20 cellular contexts compared by ENCODE assay signal in genomic region chr17:78307887-78308633, GRCh38. TPM values are rescaled to one million over a fixed set of nuclear protein-coding genes. Genes with fewer than 3 reads are reported as not detected.
DNase-seq lines count a peak whose midpoint lies in the region; ATAC-seq, FAIRE-seq and TF ChIP-seq lines count a peak whose summit lies in the region.
"Had no signal": no experiment of that assay in that cellular context is flagged by ENCODE, and none has a peak within 500 bp of the region (broad histone marks: within the 10 kb centered on the region; RNA-seq: fewer than 3 reads in every experiment).

No MANE protein-coding gene starts in this region.

- WGBS in K562 (ENCODE audit: insufficient coverage, low coverage, missing lambda C conversion rate), result 46% methylated on average over 9 of the region's 13 CpGs
- WGBS in HepG2 (ENCODE audit: low lambda C conversion rate), result 13% methylated on average over 13 of the region's 13 CpGs

- no peak for DNase-seq in stimulated activated naive CD8-positive, alpha-beta T cell treated with anti-CD3 and anti-CD28 coated beads, Interleukin-15, amount 100 ng/mL, for 72 hours
- DNase-seq in K562 (ENCODE audit: extremely low read depth in 1 of 4, low spot score in 3 of 4) (peak; percentile 35 to 52 (median 44)), HepG2 (ENCODE audit: low spot score) (peak; percentile 60), type B pancreatic cell (ENCODE audit: extremely low spot score, unreplicated experiment) (no peak), NCI-H524 (lab: John Stamatoyannopoulos, UW) (no peak), frontal cortex (ENCODE audit: low spot score in 2 of 2) (no peak)
- DNase-seq: ACHN; activated CD8-positive, alpha-beta memory T cell treated with anti-CD3 and anti-CD28 coated beads for 24 hours; activated effector memory CD4-positive, alpha-beta T cell treated with Interleukin-2 at 50 U/mL for 16 hours; anterior cingulate cortex; CD8-positive, alpha-beta memory T cell; natural killer cell; NCI-H2081 treated with DMSO at 0.1 percent for 48 hours; right cardiac atrium; stimulated activated CD4-positive, alpha-beta T cell treated with anti-CD3 and anti-CD28 coated beads, Interleukin-2, amount 100 ng/mL, for 48 hours had no signal

- no peaks in the 10 kb centered on the region for H3K36me3 ChIP-seq in K562 (ENCODE audit: control insufficient read depth, insufficient read depth, low read length)
- no peaks in the 10 kb centered on the region for H3K36me3 ChIP-seq in HepG2 (replicated peaks in 1 of 2; ENCODE audit: control insufficient read depth in 1 of 2, insufficient read depth in 2 of 2, low read length in 2 of 2)
- H3K36me3 ChIP-seq: tibial nerve had no signal

- FAIRE-seq in K562 (lab: Jason Lieb, UNC) (no peak), HepG2 (lab: Jason Lieb, UNC) (peak; percentile 94), frontal cortex (lab: Jason Lieb, UNC) (no peak)
- FAIRE-seq: GM12891 had no signal

- H3K9ac ChIP-seq in K562 (ENCODE audit: insufficient read depth in 1 of 2, low read depth in 2 of 2, low read length in 2 of 2) (peak overlapping the region; percentile 4 to 80; a peak in 3 of 4 replicates), HepG2 (ENCODE audit: insufficient read depth, low read depth, low read length) (no peak overlapping the region)

- CTCF ChIA-PET in K562 (lab: Yijun Ruan, JAX; ENCODE audit: low intra/inter-chr PET ratio) (no interaction called here), HepG2 (lab: Yijun Ruan, JAX; ENCODE audit: low intra/inter-chr PET ratio, low total read pairs) (interaction anchor here (1.4 kb wide), 1 partner anchor 52 kb away, joined by 3 read pairs; the partner anchor contains the start of gene SOCS3)

- BruUV-seq in K562 (replicated peaks; lab: Mats Ljungman, UMichigan) (no TSS peak), HepG2 (replicated peaks; lab: Mats Ljungman, UMichigan) (no TSS peak)

- H3K4me1 Mint-ChIP-seq in stimulated activated naive CD8-positive, alpha-beta T cell treated with anti-CD3 and anti-CD28 coated beads, Interleukin-15, Interleukin-2, amounts not matched to agents 100 ng/mL and 50 ng/mL, for 24 hours (ENCODE audit: low read depth), result no peaks in the 10 kb centered on the region
- peaks cover 5% of the 10 kb centered on the region for H3K4me1 Mint-ChIP-seq in stimulated activated naive CD8-positive, alpha-beta T cell treated with anti-CD3 and anti-CD28 coated beads, Interleukin-15, amount 100 ng/mL, for 72 hours
- H3K4me1 Mint-ChIP-seq in type B pancreatic cell (ENCODE audit: unreplicated experiment), result peaks cover 5% of the 10 kb centered on the region
- H3K4me1 Mint-ChIP-seq: natural killer cell had no signal

- no peak for TF ChIP-seq EP300 in K562 (IDR thresholded peaks at IDR 0.05; ENCODE audit: low read length)
- no peak for TF ChIP-seq EP300 in HepG2 (IDR thresholded peaks at IDR 0.05; ENCODE audit: low read depth in 2 of 2, low read length in 2 of 2)
- no peak for TF ChIP-seq EP300 in HepG2 (CRISPR knock-in tag; IDR thresholded peaks at IDR 0.05; ENCODE audit: borderline replicate concordance)

- H3K27me3 Mint-ChIP-seq in stimulated activated naive CD8-positive, alpha-beta T cell treated with anti-CD3 and anti-CD28 coated beads, Interleukin-15, Interleukin-2, amounts not matched to agents 100 ng/mL and 50 ng/mL, for 24 hours, result peaks cover 11% of the 10 kb centered on the region
- peaks cover 5% of the 10 kb centered on the region for H3K27me3 Mint-ChIP-seq in stimulated activated naive CD8-positive, alpha-beta T cell treated with anti-CD3 and anti-CD28 coated beads, Interleukin-15, amount 100 ng/mL, for 72 hours
- peaks cover 6% of the 10 kb centered on the region for H3K27me3 Mint-ChIP-seq in type B pancreatic cell
- H3K27me3 Mint-ChIP-seq: CD8-positive, alpha-beta memory T cell had no signal

- TF ChIP-seq RAD21 in K562 (CRISPR knock-in tag; conservative IDR thresholded peaks at IDR 0.05 in 1 of 2, IDR thresholded peaks at IDR 0.05 in 1 of 2) (0 out of 4 replicates have a peak, but pooled peaks of 1 of the 2 experiments have one; percentile 4), HepG2 (CRISPR knock-in tag; IDR thresholded peaks at IDR 0.05) (no peak)

- intact Hi-C loops in K562 (cut with micrococcal nuclease), result no loop called here
- intact Hi-C loops in HepG2 (cut with micrococcal nuclease; ENCODE audit: unreplicated experiment), result no loop called here

- H3K9me3 Mint-ChIP-seq in stimulated activated naive CD8-positive, alpha-beta T cell treated with anti-CD3 and anti-CD28 coated beads, Interleukin-15, Interleukin-2, amounts not matched to agents 100 ng/mL and 50 ng/mL, for 24 hours, result no peaks in the 10 kb centered on the region
- peaks cover 0 to 4% of the 10 kb centered on the region in 2 donors for H3K9me3 Mint-ChIP-seq in stimulated activated naive CD8-positive, alpha-beta T cell treated with anti-CD3 and anti-CD28 coated beads, Interleukin-15, amount 100 ng/mL, for 72 hours
- no peaks in the 10 kb centered on the region for H3K9me3 Mint-ChIP-seq in type B pancreatic cell
- H3K9me3 Mint-ChIP-seq: natural killer cell had no signal

- H3K4me3 Mint-ChIP-seq in stimulated activated naive CD8-positive, alpha-beta T cell treated with anti-CD3 and anti-CD28 coated beads, Interleukin-15, Interleukin-2, amounts not matched to agents 100 ng/mL and 50 ng/mL, for 24 hours, result no peak overlapping the region
- no peak overlapping the region for H3K4me3 Mint-ChIP-seq in stimulated activated naive CD8-positive, alpha-beta T cell treated with anti-CD3 and anti-CD28 coated beads, Interleukin-15, amount 100 ng/mL, for 72 hours
- no peak overlapping the region for H3K4me3 Mint-ChIP-seq in type B pancreatic cell
- H3K4me3 Mint-ChIP-seq: natural killer cell had no signal

- POLR2A ChIA-PET in K562 (lab: Yijun Ruan, JAX) (interaction anchor here (0.6 kb wide), 1 partner anchor 128 kb away, joined by 3 read pairs; no protein-coding TSS in a partner anchor), HepG2 (lab: Yijun Ruan, JAX) (interaction anchor here (0.6 to 1.1 kb wide), 2 partner anchors 120 to 654 kb away, joined by 3 read pairs; no protein-coding TSS in a partner anchor)

- no peaks in the 10 kb centered on the region for H3K9me1 ChIP-seq in K562 (ENCODE audit: control insufficient read depth, insufficient read depth, low read length)

- peak overlapping the region; percentile 67 for H3K27ac Mint-ChIP-seq in stimulated activated naive CD8-positive, alpha-beta T cell treated with anti-CD3 and anti-CD28 coated beads, Interleukin-15, Interleukin-2, amounts not matched to agents 100 ng/mL and 50 ng/mL, for 24 hours
- H3K27ac Mint-ChIP-seq in stimulated activated naive CD8-positive, alpha-beta T cell treated with anti-CD3 and anti-CD28 coated beads, Interleukin-15, amount 100 ng/mL, for 72 hours, result no peak overlapping the region
- no peak overlapping the region for H3K27ac Mint-ChIP-seq in type B pancreatic cell
- H3K27ac Mint-ChIP-seq: natural killer cell had no signal

- in situ Hi-C loops in K562 (cut with MboI) (no loop called here), HepG2 (cut with HindIII; ENCODE audit: extremely low pct_ligation_motif_present, low pct_unique_long_range_greater_than_20kb) (no loop called here)

- H3K4me1 ChIP-seq in K562 (replicated peaks in 1 of 2; ENCODE audit: control insufficient read depth in 2 of 2, insufficient read depth in 2 of 2, low read length in 2 of 2) (peaks cover 9 to 16% of the 10 kb centered on the region in 2 experiments; a peak in 4 of 5 replicates), HepG2 (ENCODE audit: insufficient read depth, low read length) (peaks cover 16% of the 10 kb centered on the region)

- peak overlapping the region; percentile 73 for H2AFZ ChIP-seq in K562 (ENCODE audit: low read depth, low read length)
- H2AFZ ChIP-seq in HepG2 (ENCODE audit: low read length), result no peak overlapping the region

- TF ChIP-seq CTCF in K562 (IDR thresholded peaks at IDR 0.05 in 2 of 3, conservative IDR thresholded peaks at IDR 0.05 in 1 of 3; ENCODE audit: insufficient read depth in 2 of 3, low read depth in 1 of 3, low read length in 3 of 3) (peak in 1 of 3 experiments; percentile 16; a peak in 1 of 6 replicates), HepG2 (CRISPR knock-in tag; IDR thresholded peaks at IDR 0.05) (peak; percentile 68), type B pancreatic cell (conservative IDR thresholded peaks at IDR 0.05) (peak; percentile 8)

- H3K79me2 ChIP-seq in K562 (ENCODE audit: control insufficient read depth, insufficient read depth, low read length) (no peaks in the 10 kb centered on the region), HepG2 (ENCODE audit: insufficient read depth, low read length) (no peaks in the 10 kb centered on the region)

- H3K27ac ChIP-seq in K562 (ENCODE audit: extremely low read depth, low read depth, low read length), result peak overlapping the region; percentile 3; the same call in 1 of the 3 replicates
- H3K27ac ChIP-seq in HepG2 (ENCODE audit: extremely low read length, insufficient read depth, low read length), result no peak overlapping the region
- H3K27ac ChIP-seq: epithelial cell of prostate had no signal

- no peaks in the 10 kb centered on the region for H3K27me3 ChIP-seq in K562 (ENCODE audit: control insufficient read depth in 2 of 2, insufficient read depth in 2 of 2, low read length in 2 of 2)
- H3K27me3 ChIP-seq in HepG2 (ENCODE audit: control insufficient read depth in 1 of 2, insufficient read depth in 2 of 2, low read length in 2 of 2), result peaks cover 4 to 39% of the 10 kb centered on the region in 2 experiments
- H3K27me3 ChIP-seq: tibial nerve had no signal

- H4K20me1 ChIP-seq in K562 (replicated peaks; ENCODE audit: control insufficient read depth, insufficient read depth, low read length) (no peaks in the 10 kb centered on the region), HepG2 (ENCODE audit: insufficient read depth, low read length) (no peaks in the 10 kb centered on the region)

- no peaks in the 10 kb centered on the region for H3K36me3 Mint-ChIP-seq in stimulated activated naive CD8-positive, alpha-beta T cell treated with anti-CD3 and anti-CD28 coated beads, Interleukin-15, Interleukin-2, amounts not matched to agents 100 ng/mL and 50 ng/mL, for 24 hours (ENCODE audit: low read depth)
- H3K36me3 Mint-ChIP-seq in type B pancreatic cell, result no peaks in the 10 kb centered on the region
- H3K36me3 Mint-ChIP-seq: natural killer cell had no signal

- ATAC-seq in stimulated activated naive CD8-positive, alpha-beta T cell treated with anti-CD3 and anti-CD28 coated beads, Interleukin-15, amount 100 ng/mL, for 72 hours, result no peak
- peak; percentile 79 for ATAC-seq in K562
- ATAC-seq in HepG2, result peak; percentile 92
- ATAC-seq in GM19351 (IDR thresholded peaks at IDR 0.05; ENCODE audit: unreplicated experiment), result no peak
- ATAC-seq: natural killer cell, right cardiac atrium had no signal

- H3K9me3 ChIP-seq in K562 (replicated peaks; ENCODE audit: control insufficient read depth, insufficient read depth, low read depth, low read length) (peaks cover 4% of the 10 kb centered on the region), HepG2 (ENCODE audit: low read length) (peaks cover 5% of the 10 kb centered on the region; the same call in 1 of the 2 replicates)

- H3K4me2 ChIP-seq in K562 (ENCODE audit: insufficient read depth, low read length) (no peak overlapping the region; the same call in none of the 2 replicates), HepG2 (ENCODE audit: low read depth, low read length) (peak overlapping the region; percentile 19; the same call in 1 of the 2 replicates)

- no peak for TF ChIP-seq POLR2A in K562 (conservative IDR thresholded peaks at IDR 0.05)
- TF ChIP-seq POLR2A in HepG2 (IDR thresholded peaks at IDR 0.05; ENCODE audit: insufficient read depth in 1 of 2, low read depth in 2 of 2, low read length in 2 of 2), result no peak

- H3K4me3 ChIP-seq in K562 (no peak overlapping the region), HepG2 (replicated peaks in 1 of 3; ENCODE audit: insufficient read depth in 1 of 3, low read depth in 2 of 3, low read length in 3 of 3) (no peak overlapping the region)
- H3K4me3 ChIP-seq: tibial nerve had no signal

RNA-seq across cellular contexts. Expression of gene SOCS3, which starts 51.8 kb away (rescaled TPM):
- total RNA-seq in K562 (2011; cell fraction: chromatin; rRNA removed; ENCODE audit: low replicate concordance), result 20.8 and 58.5 TPM in 2 replicates
- 62.9 and 64.2 TPM in 2 replicates for total RNA-seq in K562 (2011; cell fraction: nucleolus; rRNA removed)
- total RNA-seq in K562 (2011; cell fraction: nucleoplasm; rRNA removed), result 32.2 and 39.5 TPM in 2 replicates
- total RNA-seq in K562 (2014; rRNA removed) (37.3 and 38.9 TPM in 2 replicates), K562 (2014; rRNA removed; fragmentation: Illumina TruSeq; extraction: Trizol) (13.7 and 14.4 TPM in 2 replicates), K562 (2015; rRNA removed; fragmentation: Illumina TruSeq; extraction: Trizol) (10.9 and 12.3 TPM in 2 replicates), K562 (2021) (30.7 and 36.8 TPM in 2 replicates), HepG2 (2016; rRNA removed; fragmentation: Illumina TruSeq; extraction: Trizol) (0.66 and 0.77 TPM in 2 replicates), type B pancreatic cell (ENCODE audit: low replicate concordance) (16.9 and 21.1 TPM in 2 replicates), frontal cortex (5.3 TPM)
- polyA plus RNA-seq in K562 (2011; rRNA removed) (12.7 and 17.9 TPM in 2 replicates), K562 (2014; fragmentation: Illumina TruSeq; extraction: Trizol) (12.5 and 19.4 TPM in 2 replicates), K562 (2014; fragmentation: Nextera tagmentation; extraction: Ambion mirVana) (under 1 TPM; 0.56 to 0.92 TPM), K562 (2014; rRNA removed) (17.5 and 21.9 TPM in 2 replicates), HepG2 (2011; rRNA removed) (2.4 and 3.2 TPM in 2 replicates)
- 12.3 and 31.5 TPM in 2 replicates for polyA plus RNA-seq in K562 (2011; cell fraction: cytosol; rRNA removed)
- 26.9 and 59.7 TPM in 2 replicates for polyA plus RNA-seq in K562 (2011; cell fraction: nucleus; rRNA removed)
- 8.8 and 9.6 TPM in 2 replicates for polyA plus RNA-seq in K562 (2012)
- 12.4 and 23.2 TPM in 2 replicates for polyA minus RNA-seq in K562 (2011; rRNA and poly(A)+ RNA removed)
- polyA minus RNA-seq in K562 (2011; cell fraction: cytosol; rRNA and poly(A)+ RNA removed), result 22.2 and 30.9 TPM in 2 replicates
- polyA minus RNA-seq in K562 (2011; cell fraction: nucleus; rRNA and poly(A)+ RNA removed), result 23.3 and 27.7 TPM in 2 replicates
- total RNA-seq in HepG2 (2016; cell fraction: cytosol; rRNA removed; fragmentation: Illumina TruSeq; extraction: Trizol; ENCODE audit: low read depth), result 0.30 and 0.35 TPM in 2 replicates
- 0.59 and 0.95 TPM in 2 replicates for total RNA-seq in HepG2 (2016; cell fraction: insoluble cytoplasmic fraction; rRNA removed; fragmentation: Illumina TruSeq; extraction: Trizol)
- total RNA-seq in HepG2 (2016; cell fraction: membrane; rRNA removed; fragmentation: Illumina TruSeq; extraction: Trizol), result 0.83 and 0.93 TPM in 2 replicates
- total RNA-seq in HepG2 (2016; cell fraction: nucleus; rRNA removed; fragmentation: Illumina TruSeq; extraction: Trizol), result 0.66 and 1.2 TPM in 2 replicates
- polyA plus RNA-seq in HepG2 (2011; cell fraction: cytosol; rRNA removed), result 2.4 and 2.6 TPM in 2 replicates
- polyA plus RNA-seq in HepG2 (2011; cell fraction: nucleus; rRNA removed), result 4.1 and 5.9 TPM in 2 replicates
- 0.94 and 3.5 TPM in 2 replicates for polyA plus RNA-seq in HepG2 (2012)
- 0.05 and 0.10 TPM in 2 replicates for polyA plus RNA-seq in HepG2 (2016; cell fraction: cytosol; fragmentation: Illumina TruSeq; extraction: Trizol; ENCODE audit: low read depth)
- polyA plus RNA-seq in HepG2 (2016; cell fraction: insoluble cytoplasmic fraction; fragmentation: Illumina TruSeq; extraction: Trizol; ENCODE audit: low read depth), result 0.32 and 0.52 TPM in 2 replicates
- 0.27 and 0.28 TPM in 2 replicates for polyA plus RNA-seq in HepG2 (2016; cell fraction: membrane; fragmentation: Illumina TruSeq; extraction: Trizol; ENCODE audit: low read depth)
- 1.1 and 1.3 TPM in 2 replicates for polyA plus RNA-seq in HepG2 (2016; cell fraction: nucleus; fragmentation: Illumina TruSeq; extraction: Trizol; ENCODE audit: insufficient read depth, low read depth)
- 11.0 and 18.7 TPM in 2 replicates for polyA minus RNA-seq in HepG2 (2011; rRNA and poly(A)+ RNA removed; ENCODE audit: low replicate concordance)
- polyA minus RNA-seq in HepG2 (2011; cell fraction: cytosol; rRNA and poly(A)+ RNA removed), result 6.9 and 7.9 TPM in 2 replicates
- 3.5 and 5.2 TPM in 2 replicates for polyA minus RNA-seq in HepG2 (2011; cell fraction: nucleus; rRNA and poly(A)+ RNA removed)

Comparison
In these comparisons a context has a peak if more than half of its experiments do, and no peak if none do; other contexts are left out.
1. ATAC-seq: peak in K562 (single experiment) and HepG2 (single experiment); none in stimulated activated naive CD8-positive, alpha-beta T cell treated with anti-CD3 and anti-CD28 coated beads, Interleukin-15, amount 100 ng/mL, for 72 hours (single experiment) and GM19351 (single experiment).
2. DNase-seq: peak in K562 (4 of 4) and HepG2 (single experiment); none in stimulated activated naive CD8-positive, alpha-beta T cell treated with anti-CD3 and anti-CD28 coated beads, Interleukin-15, amount 100 ng/mL, for 72 hours (0 of 2), type B pancreatic cell (single experiment), NCI-H524 (0 of 2) and frontal cortex (0 of 2).